ENCODE assay signal across 8 cellular contexts in genomic region chr7:95608344-95609173, GRCh38. TPM values are rescaled to one million over a fixed set of nuclear protein-coding genes. Genes with fewer than 3 reads are reported as not detected.
DNase-seq lines count a peak whose midpoint lies in the region; ATAC-seq and TF ChIP-seq lines count a peak whose summit lies in the region.

No MANE protein-coding gene starts in this region.

- DNase-seq in activated CD4-positive, alpha-beta T cell treated with anti-CD3 and anti-CD28 coated beads, Interleukin-2, amount 10 ng/mL, durations not matched to agents 7 days and 5 days, result no peak
- no peak for DNase-seq in activated CD4-positive, alpha-beta T cell treated with anti-CD3 and anti-CD28 coated beads for 48 hours
- DNase-seq in NB4 (ENCODE audit: low read depth) (peak; percentile 86), activated B cell treated with CpG ODN at 0.5 μM for 24 hours (peak; percentile 49), glomerular visceral epithelial cell (ENCODE audit: extremely low spot score) (peak; percentile 69), nucleus accumbens (lab: John Stamatoyannopoulos, UW) (peak in 53 of 56 donors; percentile 5 to 84 (median 49))
- DNase-seq in stimulated activated naive CD4-positive, alpha-beta T cell treated with Interleukin-2 at 50 U/mL for 16 hours (lab: John Stamatoyannopoulos, UW), result no peak

- H3K4me3 Mint-ChIP-seq in activated CD4-positive, alpha-beta T cell treated with anti-CD3 and anti-CD28 coated beads, Interleukin-2, amount 10 ng/mL, durations not matched to agents 7 days and 5 days, result no peak overlapping the region
- H3K4me3 Mint-ChIP-seq in activated B cell treated with CpG ODN at 0.5 μM for 24 hours, result peak overlapping the region; percentile 81

- TF ChIP-seq CTCF in NB4 (IDR thresholded peaks at IDR 0.05; ENCODE audit: low read depth, low read length), result no peak
- TF ChIP-seq CTCF in activated B cell treated with CpG ODN at 0.5 μM for 24 hours (IDR thresholded peaks at IDR 0.05), result no peak

- peaks cover 6% of the 10 kb centered on the region for H3K9me3 Mint-ChIP-seq in activated CD4-positive, alpha-beta T cell treated with anti-CD3 and anti-CD28 coated beads, Interleukin-2, amount 10 ng/mL, durations not matched to agents 7 days and 5 days
- peaks cover 4% of the 10 kb centered on the region for H3K9me3 Mint-ChIP-seq in activated B cell treated with CpG ODN at 0.5 μM for 24 hours

- intact Hi-C loops in activated B cell treated with CpG ODN at 0.5 μM for 24 hours (cut with micrococcal nuclease), result loop anchor here (1.0 to 10.0 kb wide), 6 partner anchors 12 to 1096 kb away; partner anchors contain the start of genes PDK4 and SGCE

- H3K27me3 Mint-ChIP-seq in activated CD4-positive, alpha-beta T cell treated with anti-CD3 and anti-CD28 coated beads, Interleukin-2, amount 10 ng/mL, durations not matched to agents 7 days and 5 days, result peaks cover 4% of the 10 kb centered on the region
- H3K27me3 Mint-ChIP-seq in activated B cell treated with CpG ODN at 0.5 μM for 24 hours, result no peaks in the 10 kb centered on the region

- POLR2A ChIA-PET in activated CD4-positive, alpha-beta T cell treated with anti-CD3 and anti-CD28 coated beads, Interleukin-2, amount 10 ng/mL, durations not matched to agents 7 days and 5 days (lab: Charles Lee), result no interaction called here
- POLR2A ChIA-PET in activated B cell treated with CpG ODN at 0.5 μM for 24 hours (lab: Charles Lee), result interaction anchor here (0.7 kb wide), 1 partner anchor 79 kb away, joined by 3 read pairs; no protein-coding TSS in a partner anchor

- H3K36me3 Mint-ChIP-seq in activated CD4-positive, alpha-beta T cell treated with anti-CD3 and anti-CD28 coated beads, Interleukin-2, amount 10 ng/mL, durations not matched to agents 7 days and 5 days (ENCODE audit: low read depth), result no peaks in the 10 kb centered on the region
- no peaks in the 10 kb centered on the region for H3K36me3 Mint-ChIP-seq in activated B cell treated with CpG ODN at 0.5 μM for 24 hours (ENCODE audit: low read depth)

- no peak for TF ChIP-seq POLR2A in NB4 (IDR thresholded peaks at IDR 0.05; ENCODE audit: extremely low read depth, insufficient read length)

- CTCF ChIA-PET in activated CD4-positive, alpha-beta T cell treated with anti-CD3 and anti-CD28 coated beads, Interleukin-2, amount 10 ng/mL, durations not matched to agents 7 days and 5 days (lab: Charles Lee), result interaction anchor here (0.7 kb wide), 1 partner anchor 661 kb away, joined by 3 read pairs; no protein-coding TSS in a partner anchor
- CTCF ChIA-PET in activated B cell treated with CpG ODN at 0.5 μM for 24 hours (lab: Charles Lee), result interaction anchor here (0.9 to 1.9 kb wide), 4 partner anchors 64 to 96 kb away, joined by 4 to 8 read pairs (median 4); no protein-coding TSS in a partner anchor

- peak overlapping the region; percentile 31 for H3K27ac Mint-ChIP-seq in activated CD4-positive, alpha-beta T cell treated with anti-CD3 and anti-CD28 coated beads, Interleukin-2, amount 10 ng/mL, durations not matched to agents 7 days and 5 days
- H3K27ac Mint-ChIP-seq in activated B cell treated with CpG ODN at 0.5 μM for 24 hours, result peak overlapping the region; percentile 91

- ATAC-seq in HG02678 (IDR thresholded peaks at IDR 0.05; ENCODE audit: unreplicated experiment), result peak; percentile 98
- peak; percentile 89 for ATAC-seq in activated B cell treated with CpG ODN at 0.5 μM for 24 hours (ENCODE audit: low read depth)

- peak overlapping the region; percentile 26 for H3K4me3 ChIP-seq in NB4 (ENCODE audit: low read depth, low read length)

- peaks cover 5% of the 10 kb centered on the region for H3K4me1 Mint-ChIP-seq in activated CD4-positive, alpha-beta T cell treated with anti-CD3 and anti-CD28 coated beads, Interleukin-2, amount 10 ng/mL, durations not matched to agents 7 days and 5 days
- H3K4me1 Mint-ChIP-seq in activated B cell treated with CpG ODN at 0.5 μM for 24 hours, result peaks cover 67% of the 10 kb centered on the region

RNA-seq across cellular contexts. Expression of gene PDK4, which starts 12.2 kb away (rescaled TPM):
- total RNA-seq in activated CD4-positive, alpha-beta T cell treated with anti-CD3 and anti-CD28 coated beads, Interleukin-2, amount 10 ng/mL, durations not matched to agents 7 days and 5 days, result not detected
- 0.44 and 0.53 TPM in 2 replicates for total RNA-seq in activated B cell treated with CpG ODN at 0.5 μM for 24 hours

Comparison
In these comparisons a context has a peak if more than half of its experiments do, and no peak if none do; other contexts are left out.
1. DNase-seq: peak in NB4 (single experiment), activated B cell treated with CpG ODN at 0.5 μM for 24 hours (single experiment), glomerular visceral epithelial cell (single experiment) and nucleus accumbens (53 of 56); none in activated CD4-positive, alpha-beta T cell treated with anti-CD3 and anti-CD28 coated beads, Interleukin-2, amount 10 ng/mL, durations not matched to agents 7 days and 5 days (single experiment), activated CD4-positive, alpha-beta T cell treated with anti-CD3 and anti-CD28 coated beads for 48 hours (single experiment) and stimulated activated naive CD4-positive, alpha-beta T cell treated with Interleukin-2 at 50 U/mL for 16 hours (single experiment).